Comparison of ENCODE assay signal across 8 cellular contexts in the genomic region with DNA sequence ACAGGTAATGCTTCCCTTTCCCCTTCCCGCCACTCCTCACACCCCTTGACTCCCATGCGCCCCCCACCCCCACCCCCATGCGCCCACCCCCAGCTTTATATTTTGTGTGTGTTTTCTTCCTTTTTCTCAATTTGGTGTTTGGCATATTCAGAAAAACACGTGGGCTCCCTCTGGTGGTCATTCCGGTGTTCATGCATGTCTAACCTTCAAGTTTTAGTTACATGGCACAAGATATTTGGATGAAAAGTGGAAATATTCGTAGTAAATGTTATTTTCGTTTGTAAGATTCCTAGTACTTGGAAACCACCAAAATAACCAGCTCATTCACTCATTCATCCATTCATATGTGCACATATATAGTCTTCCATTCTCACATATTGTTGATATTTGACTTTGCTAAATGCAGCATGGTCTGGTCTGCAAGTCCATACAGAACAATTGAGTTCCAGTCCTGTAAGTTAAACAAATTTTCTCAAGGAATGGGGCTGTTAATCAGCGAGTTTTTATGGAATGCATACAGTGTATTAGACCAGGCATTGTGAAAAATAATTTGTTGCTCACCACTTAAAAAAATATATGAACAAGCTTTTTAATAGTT.
A peak's percentile ranks its signal among the peaks of the same experiment; 100 is the strongest.
DNase-seq lines count a peak whose midpoint lies in the region; ATAC-seq, FAIRE-seq and TF ChIP-seq lines count a peak whose summit lies in the region.

No MANE protein-coding gene starts in this region.

- POLR2A ChIA-PET in RWPE1 (lab: Yijun Ruan, JAX; ENCODE audit: low non-redundant PET): no interaction called here

- ATAC-seq in GM21367 (IDR thresholded peaks at IDR 0.05; ENCODE audit: unreplicated experiment): no peak
- no peak for ATAC-seq in HG03135 (IDR thresholded peaks at IDR 0.05; ENCODE audit: unreplicated experiment)

- FAIRE-seq in HTR-8/SVneo (lab: Jason Lieb, UNC): no peak

- DNase-seq in COLO668 (lab: John Stamatoyannopoulos, UW; ENCODE audit: unreplicated experiment) (peak; percentile 64), HTR-8/SVneo (ENCODE audit: insufficient read length, low spot score) (peak; percentile 49), RWPE1 (ENCODE audit: low spot score) (peak; percentile 41), glomerular visceral epithelial cell (ENCODE audit: extremely low spot score) (peak; percentile 68), renal cortical epithelial cell (ENCODE audit: low read depth) (peak; percentile 54)
- peak; percentile 35 for DNase-seq in activated gamma-delta T cell treated with anti-CD3 and anti-CD28 coated beads, Interleukin-2, amount 50 U/mL, for 16 hours (ENCODE audit: low read depth)

- TF ChIP-seq CTCF in RWPE1 (conservative IDR thresholded peaks at IDR 0.05; ENCODE audit: low read depth): peak; percentile 84

- H3K27ac ChIP-seq in RWPE1: peak overlapping the region; percentile 47; the same call in 1 of the 2 replicates

- CTCF ChIA-PET in RWPE1 (lab: Yijun Ruan, JAX): interaction anchor here (0.6 to 2.9 kb wide), 28 partner anchors 8 to 315 kb away, joined by 3 to 43 read pairs (median 4); no protein-coding TSS in a partner anchor
